ENCODE assay signal across 11 cellular contexts in the genomic region with DNA sequence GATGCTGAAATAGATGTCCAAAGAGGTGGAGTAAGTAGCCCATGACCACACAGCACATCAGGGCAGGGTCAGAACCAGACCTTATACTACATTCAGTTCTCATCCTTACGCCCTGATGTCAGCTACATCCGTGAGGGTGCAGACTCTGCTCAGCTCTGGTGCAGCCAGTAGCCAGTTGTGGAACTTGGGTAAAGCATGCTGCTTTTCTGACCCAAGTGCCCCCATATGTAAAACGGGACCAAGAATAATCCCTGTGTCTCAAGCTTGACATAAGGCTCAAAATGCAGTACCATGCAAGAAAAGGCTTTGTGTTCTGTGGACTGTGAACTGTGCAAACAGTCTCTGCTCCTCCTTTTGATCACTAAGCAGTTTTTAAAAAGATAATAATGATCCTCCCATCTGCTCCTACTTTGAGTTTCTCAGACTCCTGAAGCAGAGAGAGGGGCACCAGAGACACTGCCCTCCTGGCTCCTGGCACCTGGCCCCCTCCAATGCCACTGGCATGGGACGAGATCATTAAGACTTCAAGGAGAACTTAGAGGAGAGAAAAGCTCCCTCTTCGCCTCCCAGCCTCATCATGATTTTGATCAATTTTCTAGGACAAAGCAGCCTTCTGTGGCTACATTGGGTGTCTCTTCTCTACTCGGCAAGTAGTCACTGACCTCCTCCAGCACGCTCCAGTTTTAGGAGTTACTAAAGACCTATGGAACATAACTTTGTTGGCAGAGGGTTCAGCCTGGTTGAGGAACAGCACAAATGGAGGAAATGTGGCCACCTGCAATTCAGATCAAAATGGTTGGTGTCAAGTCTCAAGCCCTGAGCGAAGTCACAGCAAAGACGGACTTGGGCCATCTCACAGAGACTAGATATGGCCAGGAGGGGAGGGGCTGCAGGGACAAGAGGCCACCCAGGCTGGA. TPM values are rescaled to one million over a fixed set of nuclear protein-coding genes. Genes with fewer than 3 reads are reported as not detected.
A peak's percentile ranks its signal among the peaks of the same experiment; 100 is the strongest.
DNase-seq lines count a peak whose midpoint lies in the region; ATAC-seq lines count a peak whose summit lies in the region.
"Had no signal": no experiment of that assay in that cellular context is flagged by ENCODE, and none has a peak within 500 bp of the region (broad histone marks: within the 10 kb centered on the region; RNA-seq: fewer than 3 reads in every experiment).

No MANE protein-coding gene starts in this region.

- no peaks in the 10 kb centered on the region for H3K36me3 ChIP-seq in effector memory CD4-positive, alpha-beta T cell (ENCODE audit: control insufficient read depth, insufficient read depth, low read length)
- H3K36me3 ChIP-seq: thyroid gland had no signal

- no peaks in the 10 kb centered on the region for H3K27me3 ChIP-seq in effector memory CD4-positive, alpha-beta T cell (replicated peaks; ENCODE audit: control insufficient read depth, insufficient read depth, low read length, poor library complexity, severe bottlenecking)
- H3K27me3 ChIP-seq: thyroid gland had no signal

- peak overlapping the region; percentile 31 for H3K27ac ChIP-seq in effector memory CD4-positive, alpha-beta T cell (ENCODE audit: insufficient read depth, low read length, poor library complexity, severe bottlenecking)
- H3K27ac ChIP-seq: thyroid gland had no signal

- H3K27ac Mint-ChIP-seq in T-helper 2 cell treated with Interferon-gamma antibody and Interleukin-4, amounts not matched to agents 5 μg/mL and 100 μg/mL, for 36 hours = peak overlapping the region; percentile 60
- peak overlapping the region; percentile 98 for H3K27ac Mint-ChIP-seq in stimulated activated memory B cell treated with anti-CD40 and anti-IgM and Interleukin-4, amounts not matched to agents 10 μg/mL and 1 μg/mL and 100 μg/mL, for 72 hours
- H3K27ac Mint-ChIP-seq in activated T-cell treated with anti-CD3 and anti-CD28 coated beads, Interleukin-2, amount 50 U/mL, for 72 hours = no peak overlapping the region

- no peaks in the 10 kb centered on the region for H3K27me3 Mint-ChIP-seq in T-helper 2 cell treated with Interferon-gamma antibody and Interleukin-4, amounts not matched to agents 5 μg/mL and 100 μg/mL, for 36 hours (ENCODE audit: low read depth)
- H3K27me3 Mint-ChIP-seq in stimulated activated memory B cell treated with anti-CD40 and anti-IgM and Interleukin-4, amounts not matched to agents 10 μg/mL and 1 μg/mL and 100 μg/mL, for 72 hours = no peaks in the 10 kb centered on the region
- H3K27me3 Mint-ChIP-seq in activated T-cell treated with anti-CD3 and anti-CD28 coated beads, Interleukin-2, amount 50 U/mL, for 72 hours (ENCODE audit: low read depth) = no peaks in the 10 kb centered on the region

- no peak for ATAC-seq in stimulated activated memory B cell treated with anti-CD40 and anti-IgM and Interleukin-4, amounts not matched to agents 10 μg/mL and 1 μg/mL and 100 μg/mL, for 72 hours
- ATAC-seq in activated T-cell treated with anti-CD3 and anti-CD28 coated beads, Interleukin-2, amount 50 U/mL, for 72 hours (replicated peaks in 1 of 2) = no peak

- H3K9me3 Mint-ChIP-seq in T-helper 2 cell treated with Interferon-gamma antibody and Interleukin-4, amounts not matched to agents 5 μg/mL and 100 μg/mL, for 36 hours = peaks cover 7% of the 10 kb centered on the region
- peaks cover 5% of the 10 kb centered on the region for H3K9me3 Mint-ChIP-seq in stimulated activated memory B cell treated with anti-CD40 and anti-IgM and Interleukin-4, amounts not matched to agents 10 μg/mL and 1 μg/mL and 100 μg/mL, for 72 hours
- H3K9me3 Mint-ChIP-seq in activated T-cell treated with anti-CD3 and anti-CD28 coated beads, Interleukin-2, amount 50 U/mL, for 72 hours = peaks cover 4 to 5% of the 10 kb centered on the region in 2 donors

- peaks cover 85% of the 10 kb centered on the region for H3K4me1 ChIP-seq in effector memory CD4-positive, alpha-beta T cell (ENCODE audit: control insufficient read depth, insufficient read depth, low read length, poor library complexity, severe bottlenecking)
- H3K4me1 ChIP-seq: thyroid gland had no signal

- no peak for DNase-seq in T-helper 2 cell treated with Interferon-gamma antibody and Interleukin-4, amounts not matched to agents 5 μg/mL and 100 μg/mL, for 36 hours (ENCODE audit: low spot score)
- DNase-seq in T-helper 2 cell = no peak
- peak; percentile 51 for DNase-seq in NCI-H82 treated with DMSO at 0.1 percent for 48 hours (lab: John Stamatoyannopoulos, UW; ENCODE audit: unreplicated experiment)
- DNase-seq in effector memory CD4-positive, alpha-beta T cell = no peak
- DNase-seq in NK-92 treated with Interleukin-12 subunit alpha and Interleukin-12 subunit beta, amount 100 ng/mL, for 24 hours (lab: John Stamatoyannopoulos, UW) = no peak
- DNase-seq in activated T-cell treated with anti-CD3 and anti-CD28 coated beads, Interleukin-2, amount 50 U/mL, for 72 hours = no peak
- DNase-seq in stimulated activated CD4-positive, alpha-beta T cell treated with anti-CD3 and anti-CD28 coated beads, Interleukin-4, amount 100 ng/mL, for 1 hour = no peak
- DNase-seq: activated T-cell treated with anti-CD3 and anti-CD28 coated beads, Interleukin-2, amount 50 U/mL, for 1 hour had no signal

- peaks cover 83% of the 10 kb centered on the region for H3K4me1 Mint-ChIP-seq in T-helper 2 cell treated with Interferon-gamma antibody and Interleukin-4, amounts not matched to agents 5 μg/mL and 100 μg/mL, for 36 hours (ENCODE audit: low read depth)
- H3K4me1 Mint-ChIP-seq in stimulated activated memory B cell treated with anti-CD40 and anti-IgM and Interleukin-4, amounts not matched to agents 10 μg/mL and 1 μg/mL and 100 μg/mL, for 72 hours = peaks cover 100% of the 10 kb centered on the region
- peaks cover 98% of the 10 kb centered on the region for H3K4me1 Mint-ChIP-seq in activated T-cell treated with anti-CD3 and anti-CD28 coated beads, Interleukin-2, amount 50 U/mL, for 72 hours (ENCODE audit: low read depth)

- peaks cover 41% of the 10 kb centered on the region for H3K36me3 Mint-ChIP-seq in T-helper 2 cell treated with Interferon-gamma antibody and Interleukin-4, amounts not matched to agents 5 μg/mL and 100 μg/mL, for 36 hours (ENCODE audit: low read depth)
- H3K36me3 Mint-ChIP-seq in stimulated activated memory B cell treated with anti-CD40 and anti-IgM and Interleukin-4, amounts not matched to agents 10 μg/mL and 1 μg/mL and 100 μg/mL, for 72 hours = peaks cover 6% of the 10 kb centered on the region
- peaks cover 0 to 5% of the 10 kb centered on the region in 2 donors for H3K36me3 Mint-ChIP-seq in activated T-cell treated with anti-CD3 and anti-CD28 coated beads, Interleukin-2, amount 50 U/mL, for 72 hours (ENCODE audit: insufficient read depth in 2 of 2)

- H3K9me3 ChIP-seq in effector memory CD4-positive, alpha-beta T cell (ENCODE audit: control insufficient read depth, low read length) = no peaks in the 10 kb centered on the region
- H3K9me3 ChIP-seq: thyroid gland had no signal

- H3K4me3 ChIP-seq in effector memory CD4-positive, alpha-beta T cell (ENCODE audit: insufficient read depth, low read depth, low read length, poor library complexity, severe bottlenecking) = no peak overlapping the region
- H3K4me3 ChIP-seq: thyroid gland had no signal

- no peak overlapping the region for H3K4me3 Mint-ChIP-seq in T-helper 2 cell treated with Interferon-gamma antibody and Interleukin-4, amounts not matched to agents 5 μg/mL and 100 μg/mL, for 36 hours
- H3K4me3 Mint-ChIP-seq in stimulated activated memory B cell treated with anti-CD40 and anti-IgM and Interleukin-4, amounts not matched to agents 10 μg/mL and 1 μg/mL and 100 μg/mL, for 72 hours = peak overlapping the region; percentile 55
- H3K4me3 Mint-ChIP-seq in activated T-cell treated with anti-CD3 and anti-CD28 coated beads, Interleukin-2, amount 50 U/mL, for 72 hours = no peak overlapping the region

RNA-seq across cellular contexts. Expression of gene IL10RA, which starts 23.9 kb away (rescaled TPM):
- 100 to 1,000 TPM in 1 of 2 donors, 10 to 100 TPM in 1; 79.6 to 123 TPM for total RNA-seq in activated T-cell treated with anti-CD3 and anti-CD28 coated beads, Interleukin-2, amount 50 U/mL, for 72 hours
- total RNA-seq: A172 had no signal
